Comparison of ENCODE assay signal across 17 cellular contexts in genomic region chr16:85176541-85177447, GRCh38.
A peak's percentile ranks its signal among the peaks of the same experiment; 100 is the strongest.
DNase-seq lines count a peak whose midpoint lies in the region; ATAC-seq, FAIRE-seq and TF ChIP-seq lines count a peak whose summit lies in the region.
"Had no signal": no experiment of that assay in that cellular context is flagged by ENCODE, and none has a peak within 500 bp of the region (broad histone marks: within the 10 kb centered on the region; RNA-seq: fewer than 3 reads in every experiment).

No MANE protein-coding gene starts in this region.

- CTCF ChIA-PET in HepG2 (lab: Yijun Ruan, JAX; ENCODE audit: low intra/inter-chr PET ratio, low total read pairs), result no interaction called here

- intact Hi-C loops in HepG2 (cut with micrococcal nuclease; ENCODE audit: unreplicated experiment), result no loop called here

- TF ChIP-seq EP300 in HepG2 (IDR thresholded peaks at IDR 0.05; ENCODE audit: low read depth in 2 of 2, low read length in 2 of 2), result no peak
- no peak for TF ChIP-seq EP300 in HepG2 (CRISPR knock-in tag; IDR thresholded peaks at IDR 0.05; ENCODE audit: borderline replicate concordance)

- no peak overlapping the region for H3K4me2 ChIP-seq in HepG2 (ENCODE audit: low read depth, low read length)

- WGBS in HepG2 (ENCODE audit: low lambda C conversion rate), result 85% methylated on average over 19 of the region's 26 CpGs

- H3K4me3 ChIP-seq in BE2C (ENCODE audit: low read depth, low read length), result no peak overlapping the region
- no peak overlapping the region for H3K4me3 ChIP-seq in HepG2 (replicated peaks in 1 of 3; ENCODE audit: insufficient read depth in 1 of 3, low read depth in 2 of 3, low read length in 3 of 3)
- H3K4me3 ChIP-seq: uterus had no signal

- ATAC-seq in SK-N-SH treated with all-trans-retinoic acid at 6 μM for 48 hours (no peak), HepG2 (no peak), HG03342 (IDR thresholded peaks at IDR 0.05; ENCODE audit: unreplicated experiment) (no peak), HG03469 (IDR thresholded peaks at IDR 0.05; ENCODE audit: unreplicated experiment) (no peak)
- ATAC-seq: activated CD4-positive, alpha-beta T cell treated with anti-CD3 and anti-CD28 coated beads for 36 hours; natural killer cell treated with Interleukin-12 subunit alpha and Interleukin-12 subunit beta and Interleukin-15 and Interleukin-18, amount 100 ng/mL, for 72 hours; Right ventricle myocardium inferior; stimulated activated naive CD8-positive, alpha-beta T cell treated with anti-CD3 and anti-CD28 coated beads, Interleukin-15, amount 100 ng/mL, for 72 hours had no signal

- no peaks in the 10 kb centered on the region for H3K9me3 ChIP-seq in BE2C
- no peaks in the 10 kb centered on the region for H3K9me3 ChIP-seq in HepG2 (ENCODE audit: low read length)
- H3K9me3 ChIP-seq: uterus had no signal

- peaks cover 38% of the 10 kb centered on the region for H3K4me1 ChIP-seq in BE2C
- peaks cover 47% of the 10 kb centered on the region for H3K4me1 ChIP-seq in HepG2 (ENCODE audit: insufficient read depth, low read length)

- H4K20me1 ChIP-seq in HepG2 (ENCODE audit: insufficient read depth, low read length), result peaks cover 22% of the 10 kb centered on the region; the same call in 1 of the 2 replicates

- no peak for FAIRE-seq in HepG2 (lab: Jason Lieb, UNC)
- no peak for FAIRE-seq in D721Med (lab: Jason Lieb, UNC)
- FAIRE-seq: GM18507 had no signal

- H3K9ac ChIP-seq in HepG2 (ENCODE audit: insufficient read depth, low read depth, low read length), result no peak overlapping the region

- H3K27ac ChIP-seq in HepG2 (ENCODE audit: extremely low read length, insufficient read depth, low read length), result no peak overlapping the region
- H3K27ac ChIP-seq: uterus had no signal

- no peak overlapping the region for H2AFZ ChIP-seq in HepG2 (ENCODE audit: low read length)

- DNase-seq in BE2C, result peak; percentile 61
- peak; percentile 32 for DNase-seq in ELF-1 (ENCODE audit: low read depth, low spot score)
- DNase-seq in HepG2 (ENCODE audit: low spot score), result no peak
- DNase-seq in amygdala (lab: John Stamatoyannopoulos, UW), result no peak
- no peak for DNase-seq in D721Med (ENCODE audit: insufficient read length, low spot score)
- DNase-seq: activated CD4-positive, alpha-beta T cell treated with anti-CD3 and anti-CD28 coated beads for 36 hours; activated naive CD4-positive, alpha-beta T cell treated with Interleukin-2 at 50 U/mL for 16 hours; glutamatergic neuron; HCEC 1CT; stimulated activated naive CD8-positive, alpha-beta T cell treated with anti-CD3 and anti-CD28 coated beads, Interleukin-15, amount 100 ng/mL, for 72 hours; uterus had no signal

- no peak for TF ChIP-seq POLR2A in HepG2 (IDR thresholded peaks at IDR 0.05; ENCODE audit: insufficient read depth in 1 of 2, low read depth in 2 of 2, low read length in 2 of 2)

- H3K36me3 ChIP-seq in BE2C (peaks cover 24% of the 10 kb centered on the region), HepG2 (replicated peaks in 1 of 2; ENCODE audit: control insufficient read depth in 1 of 2, insufficient read depth in 2 of 2, low read length in 2 of 2) (no peaks in the 10 kb centered on the region)
- H3K36me3 ChIP-seq: uterus had no signal

- in situ Hi-C loops in HepG2 (cut with HindIII; ENCODE audit: extremely low pct_ligation_motif_present, low pct_unique_long_range_greater_than_20kb), result no loop called here

- BruUV-seq in HepG2 (replicated peaks; lab: Mats Ljungman, UMichigan), result no TSS peak

- no peak for TF ChIP-seq RAD21 in HepG2 (CRISPR knock-in tag; IDR thresholded peaks at IDR 0.05)

- H3K79me2 ChIP-seq in HepG2 (ENCODE audit: insufficient read depth, low read length), result peaks cover 8% of the 10 kb centered on the region

- H3K27me3 ChIP-seq in BE2C (no peaks in the 10 kb centered on the region), HepG2 (ENCODE audit: control insufficient read depth in 1 of 2, insufficient read depth in 2 of 2, low read length in 2 of 2) (peaks cover 0 to 12% of the 10 kb centered on the region in 2 experiments; a peak in 4 of 5 replicates)
- H3K27me3 ChIP-seq: uterus had no signal

- POLR2A ChIA-PET in HepG2 (lab: Yijun Ruan, JAX), result interaction anchor here (5.1 kb wide), 1 partner anchor 18 kb away, joined by 39 read pairs; no protein-coding TSS in a partner anchor

- TF ChIP-seq CTCF in BE2C (IDR thresholded peaks at IDR 0.05; ENCODE audit: low read depth, low read length) (no peak), HepG2 (CRISPR knock-in tag; IDR thresholded peaks at IDR 0.05) (no peak), D721Med (IDR thresholded peaks at IDR 0.05; ENCODE audit: insufficient read depth, missing control alignments) (no peak)

TF ChIP-seq in SK-N-SH treated with all-trans-retinoic acid at 6 μM for 48 hours, 23 proteins besides CTCF, POLR2A, EP300 and RAD21:
- no peak for TF ChIP-seq ZFP30 (CRISPR knock-in tag; IDR thresholded peaks at IDR 0.05)
- TF ChIP-seq CREB5 (CRISPR knock-in tag; IDR thresholded peaks at IDR 0.05; ENCODE audit: low read depth), result no peak
- no peak for TF ChIP-seq ESRRG (CRISPR knock-in tag; IDR thresholded peaks at IDR 0.05)
- TF ChIP-seq GLIS3 (CRISPR knock-in tag; IDR thresholded peaks at IDR 0.05), result no peak
- TF ChIP-seq, protein P1, sequence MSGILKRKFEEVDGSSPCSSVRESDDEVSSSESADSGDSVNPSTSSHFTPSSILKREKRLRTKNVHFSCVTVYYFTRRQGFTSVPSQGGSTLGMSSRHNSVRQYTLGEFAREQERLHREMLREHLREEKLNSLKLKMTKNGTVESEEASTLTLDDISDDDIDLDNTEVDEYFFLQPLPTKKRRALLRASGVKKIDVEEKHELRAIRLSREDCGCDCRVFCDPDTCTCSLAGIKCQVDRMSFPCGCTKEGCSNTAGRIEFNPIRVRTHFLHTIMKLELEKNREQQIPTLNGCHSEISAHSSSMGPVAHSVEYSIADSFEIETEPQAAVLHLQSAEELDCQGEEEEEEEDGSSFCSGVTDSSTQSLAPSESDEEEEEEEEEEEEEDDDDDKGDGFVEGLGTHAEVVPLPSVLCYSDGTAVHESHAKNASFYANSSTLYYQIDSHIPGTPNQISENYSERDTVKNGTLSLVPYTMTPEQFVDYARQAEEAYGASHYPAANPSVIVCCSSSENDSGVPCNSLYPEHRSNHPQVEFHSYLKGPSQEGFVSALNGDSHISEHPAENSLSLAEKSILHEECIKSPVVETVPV (CRISPR knock-in tag; IDR thresholded peaks at IDR 0.05), result no peak
- no peak for TF ChIP-seq ISL1 (CRISPR knock-in tag; IDR thresholded peaks at IDR 0.05)
- TF ChIP-seq ZNF70 (CRISPR knock-in tag; IDR thresholded peaks at IDR 0.05), result peak; percentile 99
- TF ChIP-seq TCF4 (CRISPR knock-in tag; IDR thresholded peaks at IDR 0.05; ENCODE audit: borderline replicate concordance), result peak; percentile 63

TF ChIP-seq in HepG2, 621 proteins besides CTCF, POLR2A, EP300 and RAD21 (continues in another document):
- no peak for TF ChIP-seq SPEN (CRISPR knock-in tag; IDR thresholded peaks at IDR 0.05; ENCODE audit: low read depth)
- no peak for TF ChIP-seq RFX1 (IDR thresholded peaks at IDR 0.05)
- TF ChIP-seq SRY (CRISPR knock-in tag; IDR thresholded peaks at IDR 0.05), result 0 out of 2 replicates have a peak, but pooled peaks have one; percentile 14
- no peak for TF ChIP-seq ERF (CRISPR knock-in tag; IDR thresholded peaks at IDR 0.05)
- TF ChIP-seq ZNF260 (CRISPR knock-in tag; IDR thresholded peaks at IDR 0.05; ENCODE audit: borderline replicate concordance, low read depth), result no peak
- no peak for TF ChIP-seq ZNF234 (CRISPR knock-in tag; conservative IDR thresholded peaks at IDR 0.05)
- no peak for TF ChIP-seq ZNF790 (CRISPR knock-in tag; IDR thresholded peaks at IDR 0.05; ENCODE audit: borderline replicate concordance)
- TF ChIP-seq, protein P2, sequence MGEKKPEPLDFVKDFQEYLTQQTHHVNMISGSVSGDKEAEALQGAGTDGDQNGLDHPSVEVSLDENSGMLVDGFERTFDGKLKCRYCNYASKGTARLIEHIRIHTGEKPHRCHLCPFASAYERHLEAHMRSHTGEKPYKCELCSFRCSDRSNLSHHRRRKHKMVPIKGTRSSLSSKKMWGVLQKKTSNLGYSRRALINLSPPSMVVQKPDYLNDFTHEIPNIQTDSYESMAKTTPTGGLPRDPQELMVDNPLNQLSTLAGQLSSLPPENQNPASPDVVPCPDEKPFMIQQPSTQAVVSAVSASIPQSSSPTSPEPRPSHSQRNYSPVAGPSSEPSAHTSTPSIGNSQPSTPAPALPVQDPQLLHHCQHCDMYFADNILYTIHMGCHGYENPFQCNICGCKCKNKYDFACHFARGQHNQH (CRISPR knock-in tag; IDR thresholded peaks at IDR 0.05), result no peak
- TF ChIP-seq ZNF460 (CRISPR knock-in tag; IDR thresholded peaks at IDR 0.05; ENCODE audit: borderline replicate concordance), result no peak
- no peak for TF ChIP-seq SP5 (CRISPR knock-in tag; IDR thresholded peaks at IDR 0.05; ENCODE audit: borderline replicate concordance, low read depth)
- TF ChIP-seq SYNCRIP (IDR thresholded peaks at IDR 0.05; ENCODE audit: insufficient read depth, low read depth, low read length), result no peak
- TF ChIP-seq, protein P3, sequence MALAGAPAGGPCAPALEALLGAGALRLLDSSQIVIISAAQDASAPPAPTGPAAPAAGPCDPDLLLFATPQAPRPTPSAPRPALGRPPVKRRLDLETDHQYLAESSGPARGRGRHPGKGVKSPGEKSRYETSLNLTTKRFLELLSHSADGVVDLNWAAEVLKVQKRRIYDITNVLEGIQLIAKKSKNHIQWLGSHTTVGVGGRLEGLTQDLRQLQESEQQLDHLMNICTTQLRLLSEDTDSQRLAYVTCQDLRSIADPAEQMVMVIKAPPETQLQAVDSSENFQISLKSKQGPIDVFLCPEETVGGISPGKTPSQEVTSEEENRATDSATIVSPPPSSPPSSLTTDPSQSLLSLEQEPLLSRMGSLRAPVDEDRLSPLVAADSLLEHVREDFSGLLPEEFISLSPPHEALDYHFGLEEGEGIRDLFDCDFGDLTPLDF (CRISPR knock-in tag; IDR thresholded peaks at IDR 0.05), result no peak

Comparison
In these comparisons a context has a peak if more than half of its experiments do, and no peak if none do; other contexts are left out.
1. DNase-seq: peak in BE2C (single experiment) and ELF-1 (single experiment); none in HepG2 (single experiment), amygdala (0 of 56) and D721Med (single experiment).